1 cellular context compared by ENCODE assay signal in the genomic region with DNA sequence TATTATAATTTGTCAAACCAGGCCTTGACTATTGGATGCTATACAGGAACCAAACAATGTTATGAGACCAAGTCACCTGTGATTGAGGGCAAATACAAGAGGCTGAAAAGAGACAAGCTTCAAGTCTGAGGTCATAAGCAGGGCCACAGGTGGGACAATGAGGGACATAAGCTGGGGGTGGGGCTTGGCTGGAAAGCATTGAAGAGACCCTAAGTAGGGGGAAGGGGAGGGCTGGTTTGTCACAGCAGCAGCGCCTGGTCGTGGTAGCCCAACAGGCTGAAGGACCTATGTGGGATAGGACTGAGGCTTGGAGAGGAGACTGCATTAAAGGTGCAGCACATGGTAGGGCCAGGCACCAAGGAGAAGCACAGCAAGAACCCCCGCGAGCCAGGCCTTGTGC.
TF ChIP-seq lines count a peak whose summit lies in the region.

No MANE protein-coding gene starts in this region.

TF ChIP-seq in K562, 482 proteins besides CTCF, POLR2A, EP300 and RAD21:
- TF ChIP-seq NFRKB (IDR thresholded peaks at IDR 0.05; ENCODE audit: low read depth), result no peak
- TF ChIP-seq, protein P1, sequence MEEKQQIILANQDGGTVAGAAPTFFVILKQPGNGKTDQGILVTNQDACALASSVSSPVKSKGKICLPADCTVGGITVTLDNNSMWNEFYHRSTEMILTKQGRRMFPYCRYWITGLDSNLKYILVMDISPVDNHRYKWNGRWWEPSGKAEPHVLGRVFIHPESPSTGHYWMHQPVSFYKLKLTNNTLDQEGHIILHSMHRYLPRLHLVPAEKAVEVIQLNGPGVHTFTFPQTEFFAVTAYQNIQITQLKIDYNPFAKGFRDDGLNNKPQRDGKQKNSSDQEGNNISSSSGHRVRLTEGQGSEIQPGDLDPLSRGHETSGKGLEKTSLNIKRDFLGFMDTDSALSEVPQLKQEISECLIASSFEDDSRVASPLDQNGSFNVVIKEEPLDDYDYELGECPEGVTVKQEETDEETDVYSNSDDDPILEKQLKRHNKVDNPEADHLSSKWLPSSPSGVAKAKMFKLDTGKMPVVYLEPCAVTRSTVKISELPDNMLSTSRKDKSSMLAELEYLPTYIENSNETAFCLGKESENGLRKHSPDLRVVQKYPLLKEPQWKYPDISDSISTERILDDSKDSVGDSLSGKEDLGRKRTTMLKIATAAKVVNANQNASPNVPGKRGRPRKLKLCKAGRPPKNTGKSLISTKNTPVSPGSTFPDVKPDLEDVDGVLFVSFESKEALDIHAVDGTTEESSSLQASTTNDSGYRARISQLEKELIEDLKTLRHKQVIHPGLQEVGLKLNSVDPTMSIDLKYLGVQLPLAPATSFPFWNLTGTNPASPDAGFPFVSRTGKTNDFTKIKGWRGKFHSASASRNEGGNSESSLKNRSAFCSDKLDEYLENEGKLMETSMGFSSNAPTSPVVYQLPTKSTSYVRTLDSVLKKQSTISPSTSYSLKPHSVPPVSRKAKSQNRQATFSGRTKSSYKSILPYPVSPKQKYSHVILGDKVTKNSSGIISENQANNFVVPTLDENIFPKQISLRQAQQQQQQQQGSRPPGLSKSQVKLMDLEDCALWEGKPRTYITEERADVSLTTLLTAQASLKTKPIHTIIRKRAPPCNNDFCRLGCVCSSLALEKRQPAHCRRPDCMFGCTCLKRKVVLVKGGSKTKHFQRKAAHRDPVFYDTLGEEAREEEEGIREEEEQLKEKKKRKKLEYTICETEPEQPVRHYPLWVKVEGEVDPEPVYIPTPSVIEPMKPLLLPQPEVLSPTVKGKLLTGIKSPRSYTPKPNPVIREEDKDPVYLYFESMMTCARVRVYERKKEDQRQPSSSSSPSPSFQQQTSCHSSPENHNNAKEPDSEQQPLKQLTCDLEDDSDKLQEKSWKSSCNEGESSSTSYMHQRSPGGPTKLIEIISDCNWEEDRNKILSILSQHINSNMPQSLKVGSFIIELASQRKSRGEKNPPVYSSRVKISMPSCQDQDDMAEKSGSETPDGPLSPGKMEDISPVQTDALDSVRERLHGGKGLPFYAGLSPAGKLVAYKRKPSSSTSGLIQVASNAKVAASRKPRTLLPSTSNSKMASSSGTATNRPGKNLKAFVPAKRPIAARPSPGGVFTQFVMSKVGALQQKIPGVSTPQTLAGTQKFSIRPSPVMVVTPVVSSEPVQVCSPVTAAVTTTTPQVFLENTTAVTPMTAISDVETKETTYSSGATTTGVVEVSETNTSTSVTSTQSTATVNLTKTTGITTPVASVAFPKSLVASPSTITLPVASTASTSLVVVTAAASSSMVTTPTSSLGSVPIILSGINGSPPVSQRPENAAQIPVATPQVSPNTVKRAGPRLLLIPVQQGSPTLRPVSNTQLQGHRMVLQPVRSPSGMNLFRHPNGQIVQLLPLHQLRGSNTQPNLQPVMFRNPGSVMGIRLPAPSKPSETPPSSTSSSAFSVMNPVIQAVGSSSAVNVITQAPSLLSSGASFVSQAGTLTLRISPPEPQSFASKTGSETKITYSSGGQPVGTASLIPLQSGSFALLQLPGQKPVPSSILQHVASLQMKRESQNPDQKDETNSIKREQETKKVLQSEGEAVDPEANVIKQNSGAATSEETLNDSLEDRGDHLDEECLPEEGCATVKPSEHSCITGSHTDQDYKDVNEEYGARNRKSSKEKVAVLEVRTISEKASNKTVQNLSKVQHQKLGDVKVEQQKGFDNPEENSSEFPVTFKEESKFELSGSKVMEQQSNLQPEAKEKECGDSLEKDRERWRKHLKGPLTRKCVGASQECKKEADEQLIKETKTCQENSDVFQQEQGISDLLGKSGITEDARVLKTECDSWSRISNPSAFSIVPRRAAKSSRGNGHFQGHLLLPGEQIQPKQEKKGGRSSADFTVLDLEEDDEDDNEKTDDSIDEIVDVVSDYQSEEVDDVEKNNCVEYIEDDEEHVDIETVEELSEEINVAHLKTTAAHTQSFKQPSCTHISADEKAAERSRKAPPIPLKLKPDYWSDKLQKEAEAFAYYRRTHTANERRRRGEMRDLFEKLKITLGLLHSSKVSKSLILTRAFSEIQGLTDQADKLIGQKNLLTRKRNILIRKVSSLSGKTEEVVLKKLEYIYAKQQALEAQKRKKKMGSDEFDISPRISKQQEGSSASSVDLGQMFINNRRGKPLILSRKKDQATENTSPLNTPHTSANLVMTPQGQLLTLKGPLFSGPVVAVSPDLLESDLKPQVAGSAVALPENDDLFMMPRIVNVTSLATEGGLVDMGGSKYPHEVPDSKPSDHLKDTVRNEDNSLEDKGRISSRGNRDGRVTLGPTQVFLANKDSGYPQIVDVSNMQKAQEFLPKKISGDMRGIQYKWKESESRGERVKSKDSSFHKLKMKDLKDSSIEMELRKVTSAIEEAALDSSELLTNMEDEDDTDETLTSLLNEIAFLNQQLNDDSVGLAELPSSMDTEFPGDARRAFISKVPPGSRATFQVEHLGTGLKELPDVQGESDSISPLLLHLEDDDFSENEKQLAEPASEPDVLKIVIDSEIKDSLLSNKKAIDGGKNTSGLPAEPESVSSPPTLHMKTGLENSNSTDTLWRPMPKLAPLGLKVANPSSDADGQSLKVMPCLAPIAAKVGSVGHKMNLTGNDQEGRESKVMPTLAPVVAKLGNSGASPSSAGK (IDR thresholded peaks at IDR 0.05), result no peak
- TF ChIP-seq CREB1 (IDR thresholded peaks at IDR 0.05), result no peak
- no peak for TF ChIP-seq CREB1 (CRISPR knock-in tag; IDR thresholded peaks at IDR 0.05)
- no peak for TF ChIP-seq ZNF175 (CRISPR knock-in tag; IDR thresholded peaks at IDR 0.05; ENCODE audit: low read depth)
- TF ChIP-seq REST (CRISPR knock-in tag; IDR thresholded peaks at IDR 0.05; ENCODE audit: low read depth), result no peak
- TF ChIP-seq ZNF12 (CRISPR knock-in tag; IDR thresholded peaks at IDR 0.05), result peak; percentile 83; the same call in 1 of the 2 replicates
